Comparison of ENCODE assay signal across 1 cellular context in genomic region chr9:96243798-96244197, GRCh38.
TF ChIP-seq lines count a peak whose summit lies in the region.

No MANE protein-coding gene starts in this region.

TF ChIP-seq in H1, 55 proteins besides CTCF, POLR2A, EP300 and RAD21 (continued from another document):
- TF ChIP-seq CHD1 (IDR thresholded peaks at IDR 0.05; ENCODE audit: low read depth, low read length) (no peak), SP1 (IDR thresholded peaks at IDR 0.05; ENCODE audit: low read depth, low read length) (no peak), BACH1 (IDR thresholded peaks at IDR 0.05; ENCODE audit: low read length) (no peak), EZH2 (IDR thresholded peaks at IDR 0.05; ENCODE audit: low read depth, low read length, severe bottlenecking) (no peak), RXRA (IDR thresholded peaks at IDR 0.05; ENCODE audit: insufficient read depth, low read depth, low read length) (no peak), BCL11A (IDR thresholded peaks at IDR 0.05; ENCODE audit: low read depth in 2 of 2, low read length in 2 of 2) (no peak), KDM1A (IDR thresholded peaks at IDR 0.05; ENCODE audit: borderline replicate concordance, low read length) (no peak), USF2 (IDR thresholded peaks at IDR 0.05; ENCODE audit: low read length) (no peak), CHD2 (IDR thresholded peaks at IDR 0.05; ENCODE audit: low read length) (no peak), TCF12 (IDR thresholded peaks at IDR 0.05; ENCODE audit: low read depth, low read length) (no peak), YY1 (IDR thresholded peaks at IDR 0.05; ENCODE audit: low read depth, low read length) (no peak), BRCA1 (IDR thresholded peaks at IDR 0.05; ENCODE audit: low read depth, low read length) (no peak), KDM5A (IDR thresholded peaks at IDR 0.05; ENCODE audit: low read length) (no peak), ATF2 (IDR thresholded peaks at IDR 0.05; ENCODE audit: low read length) (no peak), RNF2 (IDR thresholded peaks at IDR 0.05; ENCODE audit: borderline replicate concordance, low read depth, low read length, missing control alignments, poor library complexity, severe bottlenecking) (no peak), JUND (IDR thresholded peaks at IDR 0.05; ENCODE audit: low read length) (no peak), CREB1 (IDR thresholded peaks at IDR 0.05) (no peak), EGR1 (IDR thresholded peaks at IDR 0.05; ENCODE audit: borderline replicate concordance, low read depth, low read length) (no peak)
TF ChIP-seq in H1: peak in this region for 0.
